Comparison of ENCODE assay signal across 8 cellular contexts in genomic region chr14:35403397-35404245, GRCh38. TPM values are rescaled to one million over a fixed set of nuclear protein-coding genes. Genes with fewer than 3 reads are reported as not detected.
DNase-seq lines count a peak whose midpoint lies in the region; ATAC-seq, FAIRE-seq and TF ChIP-seq lines count a peak whose summit lies in the region.

No MANE protein-coding gene starts in this region.

- peak overlapping the region; percentile 99 for H3K27ac Mint-ChIP-seq in activated naive CD8-positive, alpha-beta T cell treated with anti-CD3 and anti-CD28 coated beads for 36 hours

- peak; percentile 52 for ATAC-seq in HG02759 (IDR thresholded peaks at IDR 0.05; ENCODE audit: unreplicated experiment)
- peak; percentile 88 for ATAC-seq in Right ventricle myocardium inferior
- ATAC-seq in pancreas, result peak; percentile 76 to 85 (median 80)

- no peaks in the 10 kb centered on the region for H3K9me3 ChIP-seq in pancreas
- no peaks in the 10 kb centered on the region for H3K9me3 ChIP-seq in thymus (ENCODE audit: control insufficient read depth)

- intact Hi-C loops in Right ventricle myocardium inferior (cut with DNase I) (loop anchor here (1.0 to 5.0 kb wide), 4 partner anchors 18 to 281 kb away; partner anchors contain the start of genes PPP2R3C and PRORP), pancreas (cut with DNase I) (loop anchor here in 1 of 3 donors (10.0 kb wide), 1 partner anchor 59 kb away; no protein-coding TSS in a partner anchor)

- WGBS in pancreas, 2 donors, result 0 to 1% methylated on average over 15 to 57 of the region's 57 CpGs
- WGBS in thymus, result 1% methylated on average over 57 of the region's 57 CpGs

- no peak for FAIRE-seq in pancreas (lab: Jason Lieb, UNC)

- H3K4me1 ChIP-seq in pancreas (peaks cover 8 to 28% (median 14%) of the 10 kb centered on the region in 3 donors), thymus (ENCODE audit: control insufficient read depth, insufficient read depth, low read length) (peaks cover 16% of the 10 kb centered on the region)

- H3K4me3 Mint-ChIP-seq in activated naive CD8-positive, alpha-beta T cell treated with anti-CD3 and anti-CD28 coated beads for 36 hours, result peak overlapping the region; percentile 98

- no peak for TF ChIP-seq CTCF in GM12875 (IDR thresholded peaks at IDR 0.05; ENCODE audit: borderline replicate concordance, insufficient read depth, low read depth, low read length)
- TF ChIP-seq CTCF in pancreas (IDR thresholded peaks at IDR 0.05), result no peak

- H3K36me3 ChIP-seq in pancreas, result peaks cover 0 to 41% (median 30%) of the 10 kb centered on the region in 3 donors
- peaks cover 27% of the 10 kb centered on the region for H3K36me3 ChIP-seq in thymus (ENCODE audit: control insufficient read depth, insufficient read depth)

- peaks cover 53% of the 10 kb centered on the region for H3K4me1 Mint-ChIP-seq in activated naive CD8-positive, alpha-beta T cell treated with anti-CD3 and anti-CD28 coated beads for 36 hours

- peak; percentile 75 for DNase-seq in NCI-H128 (lab: John Stamatoyannopoulos, UW; ENCODE audit: unreplicated experiment)
- peak; percentile 63 for DNase-seq in SKM-1 treated with dmso at 0.1 percent for 144 hours (lab: John Stamatoyannopoulos, UW; ENCODE audit: unreplicated experiment)
- peak; percentile 95 for DNase-seq in activated naive CD8-positive, alpha-beta T cell treated with anti-CD3 and anti-CD28 coated beads for 36 hours
- peak; percentile 98 for DNase-seq in Right ventricle myocardium inferior (ENCODE audit: missing footprints)
- DNase-seq in pancreas, result peak; percentile 96 to 99 (median 99)

- H3K9me3 Mint-ChIP-seq in activated naive CD8-positive, alpha-beta T cell treated with anti-CD3 and anti-CD28 coated beads for 36 hours, result no peaks in the 10 kb centered on the region

- H3K27me3 ChIP-seq in pancreas (no peaks in the 10 kb centered on the region), thymus (ENCODE audit: control insufficient read depth, insufficient read depth) (no peaks in the 10 kb centered on the region)

- peaks cover 48% of the 10 kb centered on the region for H3K36me3 Mint-ChIP-seq in activated naive CD8-positive, alpha-beta T cell treated with anti-CD3 and anti-CD28 coated beads for 36 hours

- peaks cover 12% of the 10 kb centered on the region for H3K27me3 Mint-ChIP-seq in activated naive CD8-positive, alpha-beta T cell treated with anti-CD3 and anti-CD28 coated beads for 36 hours

- H3K27ac ChIP-seq in pancreas (peak overlapping the region; percentile 95 to 99 (median 98)), thymus (ENCODE audit: low read depth) (peak overlapping the region; percentile 91)

- peak overlapping the region; percentile 63 for H3K4me3 ChIP-seq in GM12875 (ENCODE audit: low read depth, low read length)
- H3K4me3 ChIP-seq in pancreas, result peak overlapping the region; percentile 81 to 92 (median 90)
- H3K4me3 ChIP-seq in thymus (ENCODE audit: low read length), result peak overlapping the region; percentile 61

RNA-seq across cellular contexts. Expression of gene NFKBIA, which starts 0.9 kb away (rescaled TPM):
- 100 to 1,000 TPM; 395 to 400 TPM for total RNA-seq in activated naive CD8-positive, alpha-beta T cell treated with anti-CD3 and anti-CD28 coated beads for 36 hours
- 83.0 TPM for total RNA-seq in Right ventricle myocardium inferior
- total RNA-seq in pancreas, result 100 to 1,000 TPM in 1 of 6 donors, 10 to 100 TPM in 5; 48.2 to 124 (median 60.1) TPM
- 100 to 1,000 TPM in 1 of 2 donors, 10 to 100 TPM in 1; 96.9 to 101 TPM for polyA plus RNA-seq in pancreas
- polyA plus RNA-seq in thymus, result 241 TPM

Comparison
In these comparisons a context has a peak if more than half of its experiments do, and no peak if none do; other contexts are left out.
1. Peak in every context shown above with its lines: DNase-seq, ATAC-seq, H3K4me3 ChIP-seq and H3K27ac ChIP-seq.